ENCODE assay signal across 15 cellular contexts in genomic region chr6:89139509-89140346, GRCh38. TPM values are rescaled to one million over a fixed set of nuclear protein-coding genes. Genes with fewer than 3 reads are reported as not detected.
DNase-seq lines count a peak whose midpoint lies in the region; ATAC-seq and TF ChIP-seq lines count a peak whose summit lies in the region.
"Had no signal": no experiment of that assay in that cellular context is flagged by ENCODE, and none has a peak within 500 bp of the region (broad histone marks: within the 10 kb centered on the region; RNA-seq: fewer than 3 reads in every experiment).

No MANE protein-coding gene starts in this region.

- H3K9me2 ChIP-seq in HCT116 (ENCODE audit: insufficient read depth) = no peaks in the 10 kb centered on the region

- H3K27me3 ChIP-seq in HCT116 (ENCODE audit: insufficient read depth, low read length) = no peaks in the 10 kb centered on the region
- no peaks in the 10 kb centered on the region for H3K27me3 ChIP-seq in adipocyte (replicated peaks; ENCODE audit: control insufficient read depth, insufficient read depth, low read length)
- peaks cover 58% of the 10 kb centered on the region for H3K27me3 ChIP-seq in H7 (ENCODE audit: control insufficient read depth, insufficient read depth, low read length)
- H3K27me3 ChIP-seq: testis had no signal

- no peak overlapping the region for H3K4me3 ChIP-seq in HCT116 (replicated peaks in 1 of 2; ENCODE audit: low read depth in 1 of 2, low read length in 2 of 2)
- H3K4me3 ChIP-seq in adipocyte (ENCODE audit: low read length) = no peak overlapping the region
- H3K4me3 ChIP-seq in H7 (ENCODE audit: insufficient read depth, low read depth, low read length) = no peak overlapping the region
- H3K4me3 ChIP-seq: testis had no signal

- H3K9me3 ChIP-seq in HCT116 (ENCODE audit: control insufficient read depth in 1 of 2, insufficient read depth in 1 of 2, low read depth in 1 of 2, low read length in 2 of 2) (no peaks in the 10 kb centered on the region), adipocyte (ENCODE audit: control insufficient read depth, low read length) (no peaks in the 10 kb centered on the region)
- H3K9me3 ChIP-seq: testis had no signal

- no TSS peak for BruUV-seq in HCT116 (replicated peaks; lab: Mats Ljungman, UMichigan)

- POLR2A ChIA-PET in HCT116 (lab: Charles Lee) = no interaction called here

- CTCF ChIA-PET in HCT116 (lab: Charles Lee) = no interaction called here

- H3K4me3 Mint-ChIP-seq in mesothelial cell of epicardium = no peak overlapping the region
- H3K4me3 Mint-ChIP-seq: T-helper 2 cell treated with Interferon-gamma antibody and Interleukin-4, amounts not matched to agents 5 μg/mL and 100 μg/mL, for 36 hours had no signal

- TF ChIP-seq RAD21 in HCT116 (IDR thresholded peaks at IDR 0.05; ENCODE audit: low read depth) = no peak

- no peaks in the 10 kb centered on the region for H3K36me3 ChIP-seq in HCT116 (ENCODE audit: control insufficient read depth in 1 of 2, insufficient read depth in 2 of 2, low read length in 2 of 2)
- no peaks in the 10 kb centered on the region for H3K36me3 ChIP-seq in adipocyte (ENCODE audit: control insufficient read depth, insufficient read depth, low read length, severe bottlenecking)
- no peaks in the 10 kb centered on the region for H3K36me3 ChIP-seq in H7 (replicated peaks; ENCODE audit: control insufficient read depth, insufficient read depth, low read length)

- no peak overlapping the region for H2AFZ ChIP-seq in HCT116 (ENCODE audit: low read depth, low read length, poor library complexity, severe bottlenecking)

- H3K4me1 Mint-ChIP-seq in mesothelial cell of epicardium = peaks cover 30% of the 10 kb centered on the region

- intact Hi-C loops in HCT116 (cut with micrococcal nuclease) = loop anchor here (10.0 kb wide), 1 partner anchor 155 kb away; no protein-coding TSS in a partner anchor

- H3K9me3 Mint-ChIP-seq in mesothelial cell of epicardium = peaks cover 2% of the 10 kb centered on the region
- H3K9me3 Mint-ChIP-seq: T-helper 2 cell treated with Interferon-gamma antibody and Interleukin-4, amounts not matched to agents 5 μg/mL and 100 μg/mL, for 36 hours had no signal

- H3K4me1 ChIP-seq in HCT116 (ENCODE audit: control insufficient read depth in 1 of 2, insufficient read depth in 2 of 2, low read length in 2 of 2) (peaks cover 3 to 17% of the 10 kb centered on the region in 2 experiments; a peak in 3 of 4 replicates), adipocyte (ENCODE audit: control insufficient read depth, insufficient read depth, low read length) (peaks cover 9% of the 10 kb centered on the region)
- H3K4me1 ChIP-seq: testis had no signal

- H4K20me1 ChIP-seq in HCT116 (ENCODE audit: insufficient read depth) = no peaks in the 10 kb centered on the region

- no peaks in the 10 kb centered on the region for H3K79me2 ChIP-seq in HCT116 (ENCODE audit: insufficient read depth, low read length)

- TF ChIP-seq POLR2A in HCT116 (IDR thresholded peaks at IDR 0.05; ENCODE audit: borderline replicate concordance, extremely low read depth, insufficient read depth, insufficient read length) = no peak

- ATAC-seq in HCT116 = no peak

- no peak for TF ChIP-seq CTCF in HCT116 (IDR thresholded peaks at IDR 0.05 in 2 of 3, conservative IDR thresholded peaks at IDR 0.05 in 1 of 3; ENCODE audit: borderline replicate concordance in 1 of 3, insufficient read depth in 1 of 3, low read depth in 2 of 3, low read length in 2 of 3)
- TF ChIP-seq CTCF in mesothelial cell of epicardium (IDR thresholded peaks at IDR 0.05; ENCODE audit: unreplicated experiment) = no peak

- peak overlapping the region; percentile 77 for H3K27ac Mint-ChIP-seq in mesothelial cell of epicardium
- H3K27ac Mint-ChIP-seq: T-helper 2 cell treated with Interferon-gamma antibody and Interleukin-4, amounts not matched to agents 5 μg/mL and 100 μg/mL, for 36 hours had no signal

- peak; percentile 48 for DNase-seq in A172 (ENCODE audit: low spot score)
- no peak for DNase-seq in HCT116 (ENCODE audit: low read depth, low spot score)
- peak; percentile 43 for DNase-seq in adipocyte (ENCODE audit: low read depth)
- no peak for DNase-seq in mesothelial cell of epicardium (ENCODE audit: low spot score in 2 of 2, unreplicated experiment in 2 of 2)
- no peak for DNase-seq in H7
- no peak for DNase-seq in NCI-H524 treated with DMSO at 0.1 percent for 48 hours (lab: John Stamatoyannopoulos, UW)
- no peak for DNase-seq in anterior cingulate cortex (lab: John Stamatoyannopoulos, UW)
- DNase-seq in activated T-cell treated with anti-CD3 and anti-CD28 coated beads, Interleukin-2, amount 50 U/mL, for 1 hour = no peak
- DNase-seq: activated CD4-positive, alpha-beta T cell treated with anti-CD3 and anti-CD28 coated beads for 48 hours; cerebellar nuclear complex; kidney; NCI-H2107; NCI-H774; testis had no signal

- no peaks in the 10 kb centered on the region for H3K36me3 Mint-ChIP-seq in mesothelial cell of epicardium

- no peak overlapping the region for H3K9ac ChIP-seq in HCT116 (ENCODE audit: low read length)
- H3K9ac ChIP-seq in adipocyte (ENCODE audit: low read length) = no peak overlapping the region

- peak overlapping the region; percentile 22; the same call in 1 of the 2 replicates for H3K4me2 ChIP-seq in HCT116 (ENCODE audit: low read length)

- H3K27me3 Mint-ChIP-seq in mesothelial cell of epicardium (ENCODE audit: low read depth) = no peaks in the 10 kb centered on the region

- RAD21 ChIA-PET in HCT116 (lab: Charles Lee; ENCODE audit: low non-redundant PET in 1 of 2, low total read pairs in 2 of 2, uncharacterized antibody in 2 of 2, unreplicated experiment in 2 of 2) = no interaction called here

- no peak overlapping the region for H3K27ac ChIP-seq in HCT116 (ENCODE audit: low read depth, low read length)
- H3K27ac ChIP-seq: testis had no signal

TF ChIP-seq in HCT116, 20 proteins besides CTCF, POLR2A, EP300 and RAD21:
- TF ChIP-seq ZFX (IDR thresholded peaks at IDR 0.05) = no peak
- TF ChIP-seq, protein P1, sequence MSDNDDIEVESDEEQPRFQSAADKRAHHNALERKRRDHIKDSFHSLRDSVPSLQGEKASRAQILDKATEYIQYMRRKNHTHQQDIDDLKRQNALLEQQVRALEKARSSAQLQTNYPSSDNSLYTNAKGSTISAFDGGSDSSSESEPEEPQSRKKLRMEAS (IDR thresholded peaks at IDR 0.05) = no peak
- no peak for TF ChIP-seq ZNF274 (IDR thresholded peaks at IDR 0.05; ENCODE audit: low read depth, low read length)
- TF ChIP-seq ELF1 (IDR thresholded peaks at IDR 0.05; ENCODE audit: borderline replicate concordance, low read depth) = no peak
- no peak for TF ChIP-seq POLR2AphosphoS5 (IDR thresholded peaks at IDR 0.05; ENCODE audit: low read depth, low read length)
- no peak for TF ChIP-seq TCF7L2 (IDR thresholded peaks at IDR 0.05; ENCODE audit: borderline replicate concordance, extremely low read depth, insufficient read depth, insufficient read length)
- TF ChIP-seq CBX3 (IDR thresholded peaks at IDR 0.05; ENCODE audit: low read depth) = no peak
- TF ChIP-seq SIN3A (IDR thresholded peaks at IDR 0.05; ENCODE audit: low read depth) = no peak
- TF ChIP-seq SP1 (IDR thresholded peaks at IDR 0.05; ENCODE audit: low read depth) = no peak
- TF ChIP-seq EZH2phosphoT487 (IDR thresholded peaks at IDR 0.05; ENCODE audit: borderline replicate concordance) = no peak
- TF ChIP-seq CEBPB (IDR thresholded peaks at IDR 0.05; ENCODE audit: low read depth) = no peak
- TF ChIP-seq EZH2 (IDR thresholded peaks at IDR 0.05) = no peak

RNA-seq across cellular contexts. Expression of gene PM20D2, which starts 6.1 kb away (rescaled TPM):
- 29.8 and 30.6 TPM in 2 replicates for total RNA-seq in A172 (2014; rRNA removed; shearing (Covaris generic))
- 29.2 TPM for total RNA-seq in HCT116 (2021; ENCODE audit: unreplicated experiment)
- 5.4 and 7.2 TPM in 2 replicates for polyA plus RNA-seq in HCT116 (2012)
- total RNA-seq in mesothelial cell of epicardium = 13.0 to 13.8 TPM (median 13.7 TPM) in 3 replicates
- 2.0 and 3.1 TPM in 2 replicates for total RNA-seq in H7 (2014; rRNA removed; shearing (Covaris generic))

RNA-seq across cellular contexts. Expression of gene SRSF12, which starts 21.9 kb away (rescaled TPM):
- total RNA-seq in A172 (2014; rRNA removed; shearing (Covaris generic)) = 0.10 and 0.34 TPM in 2 replicates
- total RNA-seq in HCT116 (2021; ENCODE audit: unreplicated experiment) = not detected
- polyA plus RNA-seq in HCT116 (2012) = not detected in 2 replicates
- 11.5 to 14.7 TPM (median 12.4 TPM) in 3 replicates for total RNA-seq in mesothelial cell of epicardium
- total RNA-seq in H7 (2014; rRNA removed; shearing (Covaris generic)) = 2.1 and 3.7 TPM in 2 replicates

RNA-seq across cellular contexts. Expression of gene PNRC1, which starts 59.2 kb away (rescaled TPM):
- total RNA-seq in A172 (2014; rRNA removed; shearing (Covaris generic)) = 10.9 and 15.3 TPM in 2 replicates
- total RNA-seq in HCT116 (2021; ENCODE audit: unreplicated experiment) (66.8 TPM), mesothelial cell of epicardium (184 to 206 TPM (median 190 TPM) in 3 replicates)
- polyA plus RNA-seq in HCT116 (2012) = 27.9 and 40.8 TPM in 2 replicates
- total RNA-seq in H7 (2014; rRNA removed; shearing (Covaris generic)) = 12.7 and 21.5 TPM in 2 replicates

Comparison
In these comparisons a context has a peak if more than half of its experiments do, and no peak if none do; other contexts are left out.
1. DNase-seq: peak in A172 (single experiment) and adipocyte (single experiment); none in HCT116 (single experiment), mesothelial cell of epicardium (0 of 2), H7 (single experiment), NCI-H524 treated with DMSO at 0.1 percent for 48 hours (single experiment), anterior cingulate cortex (0 of 58) and activated T-cell treated with anti-CD3 and anti-CD28 coated beads, Interleukin-2, amount 50 U/mL, for 1 hour (single experiment).